24 cellular contexts compared by ENCODE assay signal in genomic region chr2:77831068-77831467, GRCh38.
"Had no signal": no experiment of that assay in that cellular context is flagged by ENCODE, and none has a peak within 500 bp of the region (broad histone marks: within the 10 kb centered on the region; RNA-seq: fewer than 3 reads in every experiment).

No MANE protein-coding gene starts in this region.

- H3K4me3 Mint-ChIP-seq: activated B cell treated with CpG ODN at 0.5 μM for 24 hours; activated CD4-positive, alpha-beta T cell treated with anti-CD3 and anti-CD28 coated beads, Interleukin-2, amount 10 ng/mL, durations not matched to agents 24 days and 14 days; activated CD8-positive, alpha-beta memory T cell treated with anti-CD3 and anti-CD28 coated beads, Interleukin-2, amount 10 ng/mL, durations not matched to agents 7 days and 5 days; activated naive CD4-positive, alpha-beta T cell treated with anti-CD3 and anti-CD28 coated beads, Interleukin-2, amount 50 U/mL, for 24 hours; activated T-cell treated with anti-CD3 and anti-CD28 coated beads, Interleukin-2, amount 50 U/mL, for 24 hours; activated T-helper 1 cell treated with anti-CD3 and anti-CD28 coated beads, Interleukin-12 subunit alpha, Interleukin-12 subunit beta, Interleukin-2, Interleukin-4 antibody, amounts not matched to agents 30 ng/mL and 10 ng/mL and 1 ng/mL, durations not matched to agents 14 hours and 24 hours and 36 hours; T-helper 17 cell had no signal

- ATAC-seq: activated CD8-positive, alpha-beta memory T cell treated with anti-CD3 and anti-CD28 coated beads, Interleukin-2, amount 10 ng/mL, durations not matched to agents 7 days and 5 days; T-helper 17 cell had no signal

- H3K36me3 Mint-ChIP-seq: activated CD8-positive, alpha-beta memory T cell treated with anti-CD3 and anti-CD28 coated beads, Interleukin-2, amount 10 ng/mL, durations not matched to agents 7 days and 5 days; activated naive CD4-positive, alpha-beta T cell treated with anti-CD3 and anti-CD28 coated beads, Interleukin-2, amount 50 U/mL, for 24 hours had no signal

- DNase-seq: activated B cell treated with CpG ODN at 0.5 μM for 24 hours; activated CD4-positive, alpha-beta T cell treated with anti-CD3 and anti-CD28 coated beads for 1 hour; activated CD4-positive, alpha-beta T cell treated with anti-CD3 and anti-CD28 coated beads, Interleukin-2, amount 10 ng/mL, durations not matched to agents 24 days and 14 days; activated CD4-positive, alpha-beta T cell treated with anti-CD3 and anti-CD28 coated beads, Interleukin-2, amount 50 U/mL, for 48 hours; activated CD8-positive, alpha-beta memory T cell treated with anti-CD3 and anti-CD28 coated beads, Interleukin-2, amount 10 ng/mL, durations not matched to agents 7 days and 5 days; activated effector memory CD4-positive, alpha-beta T cell treated with Interleukin-2 at 50 U/mL for 16 hours; activated naive CD4-positive, alpha-beta T cell; activated T-cell treated with anti-CD3 and anti-CD28 coated beads, Interleukin-2, amount 50 U/mL, for 24 hours; aorta; central memory CD4-positive, alpha-beta T cell; Karpas-422; NCI-H1048; NCI-H1417; NCI-H1930; NCI-H345; NCI-H510A; NCI-H526 treated with DMSO at 0.1 percent for 48 hours; NCI-H82; SIG-M5; T-helper 17 cell; T-helper 9 cell had no signal

- FAIRE-seq: bronchial epithelial cell had no signal

- H3K4me1 Mint-ChIP-seq: activated B cell treated with CpG ODN at 0.5 μM for 24 hours; activated CD4-positive, alpha-beta T cell treated with anti-CD3 and anti-CD28 coated beads, Interleukin-2, amount 10 ng/mL, durations not matched to agents 24 days and 14 days; activated CD8-positive, alpha-beta memory T cell treated with anti-CD3 and anti-CD28 coated beads, Interleukin-2, amount 10 ng/mL, durations not matched to agents 7 days and 5 days; activated naive CD4-positive, alpha-beta T cell treated with anti-CD3 and anti-CD28 coated beads, Interleukin-2, amount 50 U/mL, for 24 hours; T-helper 17 cell had no signal

- H3K27ac Mint-ChIP-seq: activated B cell treated with CpG ODN at 0.5 μM for 24 hours; activated CD4-positive, alpha-beta T cell treated with anti-CD3 and anti-CD28 coated beads, Interleukin-2, amount 10 ng/mL, durations not matched to agents 24 days and 14 days; activated CD8-positive, alpha-beta memory T cell treated with anti-CD3 and anti-CD28 coated beads, Interleukin-2, amount 10 ng/mL, durations not matched to agents 7 days and 5 days; activated naive CD4-positive, alpha-beta T cell treated with anti-CD3 and anti-CD28 coated beads, Interleukin-2, amount 50 U/mL, for 24 hours; activated T-cell treated with anti-CD3 and anti-CD28 coated beads, Interleukin-2, amount 50 U/mL, for 24 hours; activated T-helper 1 cell treated with anti-CD3 and anti-CD28 coated beads, Interleukin-12 subunit alpha, Interleukin-12 subunit beta, Interleukin-2, Interleukin-4 antibody, amounts not matched to agents 30 ng/mL and 10 ng/mL and 1 ng/mL, durations not matched to agents 14 hours and 24 hours and 36 hours; T-helper 17 cell had no signal

- H3K27me3 Mint-ChIP-seq: activated B cell treated with CpG ODN at 0.5 μM for 24 hours; activated CD4-positive, alpha-beta T cell treated with anti-CD3 and anti-CD28 coated beads, Interleukin-2, amount 10 ng/mL, durations not matched to agents 24 days and 14 days; activated CD8-positive, alpha-beta memory T cell treated with anti-CD3 and anti-CD28 coated beads, Interleukin-2, amount 10 ng/mL, durations not matched to agents 7 days and 5 days; activated naive CD4-positive, alpha-beta T cell treated with anti-CD3 and anti-CD28 coated beads, Interleukin-2, amount 50 U/mL, for 24 hours; activated T-cell treated with anti-CD3 and anti-CD28 coated beads, Interleukin-2, amount 50 U/mL, for 24 hours; T-helper 17 cell had no signal
